In genomic region chr1:17547271-17547670, GRCh38 we compare ENCODE assay signal across 1 cellular context.
TF ChIP-seq lines count a peak whose summit lies in the region.

No MANE protein-coding gene starts in this region.

TF ChIP-seq in HepG2, 621 proteins besides CTCF, POLR2A, EP300 and RAD21:
- TF ChIP-seq REL (CRISPR knock-in tag; conservative IDR thresholded peaks at IDR 0.05) = no peak
- TF ChIP-seq TSC22D2 (CRISPR knock-in tag; IDR thresholded peaks at IDR 0.05; ENCODE audit: borderline replicate concordance) = no peak
- no peak for TF ChIP-seq ZNF451 (CRISPR knock-in tag; IDR thresholded peaks at IDR 0.05)
- TF ChIP-seq HNF1A (IDR thresholded peaks at IDR 0.05; ENCODE audit: low read depth) = no peak
- TF ChIP-seq HNF1A (CRISPR knock-in tag; IDR thresholded peaks at IDR 0.05; ENCODE audit: borderline replicate concordance) = no peak
- TF ChIP-seq ZNF329 (CRISPR knock-in tag; IDR thresholded peaks at IDR 0.05; ENCODE audit: low read depth) = no peak
- no peak for TF ChIP-seq GATAD1 (CRISPR knock-in tag; IDR thresholded peaks at IDR 0.05)
- no peak for TF ChIP-seq ZNF24 (IDR thresholded peaks at IDR 0.05)
- no peak for TF ChIP-seq ZSCAN12 (CRISPR knock-in tag; IDR thresholded peaks at IDR 0.05)
- no peak for TF ChIP-seq RBM39 (IDR thresholded peaks at IDR 0.05; ENCODE audit: low read depth, low read length, poor library complexity, severe bottlenecking)
- TF ChIP-seq CBFB (CRISPR knock-in tag; IDR thresholded peaks at IDR 0.05) = no peak
- no peak for TF ChIP-seq TBP (CRISPR knock-in tag; IDR thresholded peaks at IDR 0.05)
- no peak for TF ChIP-seq ZNF564 (CRISPR knock-in tag; IDR thresholded peaks at IDR 0.05)
- TF ChIP-seq ZNF484 (CRISPR knock-in tag; IDR thresholded peaks at IDR 0.05; ENCODE audit: borderline replicate concordance, low read depth) = no peak
- TF ChIP-seq ZNF674 (CRISPR knock-in tag; IDR thresholded peaks at IDR 0.05; ENCODE audit: low read depth) = no peak
- TF ChIP-seq HIC2 (CRISPR knock-in tag; IDR thresholded peaks at IDR 0.05; ENCODE audit: low read depth) = no peak
- TF ChIP-seq TP53 (CRISPR knock-in tag; conservative IDR thresholded peaks at IDR 0.05) = no peak
- TF ChIP-seq EED (CRISPR knock-in tag; IDR thresholded peaks at IDR 0.05) = no peak
- TF ChIP-seq ZSCAN30 (CRISPR knock-in tag; IDR thresholded peaks at IDR 0.05) = no peak
- no peak for TF ChIP-seq BCLAF1 (IDR thresholded peaks at IDR 0.05)
